ENCODE assay signal across 26 cellular contexts in the genomic region with DNA sequence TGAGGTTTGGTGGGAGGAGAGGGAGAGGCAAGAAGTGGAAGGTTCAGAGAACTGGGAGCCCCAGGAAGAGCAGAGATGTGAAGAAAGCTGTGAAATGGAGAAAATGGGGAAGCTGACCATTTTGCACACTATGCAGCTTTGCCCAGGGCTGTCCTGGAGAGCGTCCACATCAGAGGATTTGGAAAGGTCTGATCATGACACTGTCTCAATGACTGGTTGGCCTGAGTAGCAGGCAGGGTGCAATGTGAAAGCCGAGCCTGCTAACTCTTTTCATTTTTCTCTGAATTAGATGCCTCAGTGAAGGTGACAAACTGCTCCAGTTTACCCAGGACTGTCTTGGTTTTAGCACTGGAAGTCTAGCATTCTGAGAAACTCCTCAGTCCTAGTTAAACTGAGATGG.
DNase-seq lines count a peak whose midpoint lies in the region; ATAC-seq and TF ChIP-seq lines count a peak whose summit lies in the region.
"Had no signal": no experiment of that assay in that cellular context is flagged by ENCODE, and none has a peak within 500 bp of the region (broad histone marks: within the 10 kb centered on the region; RNA-seq: fewer than 3 reads in every experiment).

No MANE protein-coding gene starts in this region.

- H3K9me3 Mint-ChIP-seq in activated CD4-positive, alpha-beta T cell treated with anti-CD3 and anti-CD28 coated beads for 36 hours (ENCODE audit: low read depth) = no peaks in the 10 kb centered on the region
- H3K9me3 Mint-ChIP-seq in activated T-helper 2 cell treated with anti-CD3 and anti-CD28 coated beads, Interferon-gamma antibody, Interleukin-2, Interleukin-4, amounts not matched to agents 10 μg/mL and 5 μg/mL and 100 μg/mL, durations not matched to agents 14 hours and 24 hours and 36 hours = no peaks in the 10 kb centered on the region
- H3K9me3 Mint-ChIP-seq: CD8-positive, alpha-beta memory T cell; HFFc6 had no signal

- CTCF ChIA-PET in activated CD4-positive, alpha-beta T cell treated with anti-CD3 and anti-CD28 coated beads for 36 hours (lab: Charles Lee) = interaction anchor here (1.5 kb wide), 1 partner anchor 80 kb away, joined by 7 read pairs; no protein-coding TSS in a partner anchor
- CTCF ChIA-PET in SK-N-SH (lab: Yijun Ruan, JAX) = no interaction called here

- H3K4me3 Mint-ChIP-seq in activated CD4-positive, alpha-beta T cell treated with anti-CD3 and anti-CD28 coated beads for 36 hours = no peak overlapping the region
- H3K4me3 Mint-ChIP-seq in activated T-helper 2 cell treated with anti-CD3 and anti-CD28 coated beads, Interferon-gamma antibody, Interleukin-2, Interleukin-4, amounts not matched to agents 10 μg/mL and 5 μg/mL and 100 μg/mL, durations not matched to agents 14 hours and 24 hours and 36 hours (ENCODE audit: low read depth) = no peak overlapping the region
- H3K4me3 Mint-ChIP-seq: CD8-positive, alpha-beta memory T cell; H9; HFFc6 had no signal

- H3K9me2 ChIP-seq in SK-N-SH = no peaks in the 10 kb centered on the region

- POLR2A ChIA-PET in activated CD4-positive, alpha-beta T cell treated with anti-CD3 and anti-CD28 coated beads for 36 hours (lab: Charles Lee) = no interaction called here
- POLR2A ChIA-PET in SK-N-SH (lab: Yijun Ruan, JAX) = no interaction called here

- peaks cover 23% of the 10 kb centered on the region for H3K4me1 Mint-ChIP-seq in activated CD4-positive, alpha-beta T cell treated with anti-CD3 and anti-CD28 coated beads for 36 hours
- peaks cover 24% of the 10 kb centered on the region for H3K4me1 Mint-ChIP-seq in activated T-helper 2 cell treated with anti-CD3 and anti-CD28 coated beads, Interferon-gamma antibody, Interleukin-2, Interleukin-4, amounts not matched to agents 10 μg/mL and 5 μg/mL and 100 μg/mL, durations not matched to agents 14 hours and 24 hours and 36 hours (ENCODE audit: low read depth)
- H3K4me1 Mint-ChIP-seq: CD8-positive, alpha-beta memory T cell had no signal

- no peak for DNase-seq in activated CD4-positive, alpha-beta T cell treated with anti-CD3 and anti-CD28 coated beads for 36 hours
- DNase-seq in activated CD4-positive, alpha-beta T cell treated with anti-CD3 and anti-CD28 coated beads, Interleukin-2, amount 50 U/mL, for 48 hours = no peak
- DNase-seq in AG20443 (ENCODE audit: low spot score) = peak; percentile 10
- no peak for DNase-seq in activated T-helper 2 cell treated with anti-CD3 and anti-CD28 coated beads, Interferon-gamma antibody, Interleukin-2, Interleukin-4, amounts not matched to agents 10 μg/mL and 5 μg/mL and 100 μg/mL, durations not matched to agents 14 hours and 24 hours and 36 hours (ENCODE audit: low spot score)
- DNase-seq in medulla oblongata (ENCODE audit: extremely low spot score) = peak; percentile 1
- DNase-seq in SK-N-SH = no peak
- DNase-seq: AML-193; CD8-positive, alpha-beta memory T cell; DMS53; GF-D8; HFFc6; MM.1S; NCI-H1048; NCI-H1417 treated with DMSO at 0.1 percent for 48 hours; NCI-H187; NCI-H446; NCI-H526; OCI-M1; Right ventricle myocardium superior had no signal

- H3K27ac Mint-ChIP-seq in activated CD4-positive, alpha-beta T cell treated with anti-CD3 and anti-CD28 coated beads for 36 hours = peak overlapping the region; percentile 65
- peak overlapping the region; percentile 70 for H3K27ac Mint-ChIP-seq in activated T-helper 2 cell treated with anti-CD3 and anti-CD28 coated beads, Interferon-gamma antibody, Interleukin-2, Interleukin-4, amounts not matched to agents 10 μg/mL and 5 μg/mL and 100 μg/mL, durations not matched to agents 14 hours and 24 hours and 36 hours
- H3K27ac Mint-ChIP-seq: CD8-positive, alpha-beta memory T cell; H9; HFFc6 had no signal

- H3K4me1 ChIP-seq in SK-N-SH (ENCODE audit: control insufficient read depth in 1 of 2, insufficient read depth in 2 of 2, low read depth in 1 of 2, low read length in 1 of 2) = no peaks in the 10 kb centered on the region; a peak in 1 of 4 replicates

- no peak overlapping the region for H3K27ac ChIP-seq in SK-N-SH (ENCODE audit: low read depth in 2 of 2, low read length in 1 of 2)
- H3K27ac ChIP-seq: 22Rv1, C4-2B had no signal

- no peak for TF ChIP-seq CTCF in SK-N-SH (IDR thresholded peaks at IDR 0.05)

- no peak for TF ChIP-seq EP300 in SK-N-SH (IDR thresholded peaks at IDR 0.05; ENCODE audit: borderline replicate concordance in 1 of 2, low read depth in 1 of 2, low read length in 1 of 2)

- H3K36me3 ChIP-seq in SK-N-SH (replicated peaks in 1 of 2; ENCODE audit: control insufficient read depth in 1 of 2, insufficient read depth in 2 of 2, low read length in 1 of 2) = no peaks in the 10 kb centered on the region

- H3K36me3 Mint-ChIP-seq in activated CD4-positive, alpha-beta T cell treated with anti-CD3 and anti-CD28 coated beads for 36 hours (ENCODE audit: low read depth) = no peaks in the 10 kb centered on the region
- H3K36me3 Mint-ChIP-seq in activated T-helper 2 cell treated with anti-CD3 and anti-CD28 coated beads, Interferon-gamma antibody, Interleukin-2, Interleukin-4, amounts not matched to agents 10 μg/mL and 5 μg/mL and 100 μg/mL, durations not matched to agents 14 hours and 24 hours and 36 hours (ENCODE audit: low read depth) = no peaks in the 10 kb centered on the region
- H3K36me3 Mint-ChIP-seq: CD8-positive, alpha-beta memory T cell had no signal

- TF ChIP-seq RAD21 in SK-N-SH (IDR thresholded peaks at IDR 0.05; ENCODE audit: low read length) = no peak

- no peak overlapping the region for H2AFZ ChIP-seq in SK-N-SH (ENCODE audit: low read depth)

- H3K9ac ChIP-seq in SK-N-SH = no peak overlapping the region

- WGBS in SK-N-SH (ENCODE audit: low lambda C conversion rate) = 36% methylated on average over 2 of the region's 2 CpGs

- no peaks in the 10 kb centered on the region for H3K9me3 ChIP-seq in SK-N-SH

- intact Hi-C loops in activated CD4-positive, alpha-beta T cell treated with anti-CD3 and anti-CD28 coated beads for 36 hours (cut with DNase I, micrococcal nuclease) = loop anchor here in 1 of 2 experiments (1.0 to 5.0 kb wide), 3 partner anchors 24 to 370 kb away; no protein-coding TSS in a partner anchor
- intact Hi-C loops in activated T-helper 2 cell treated with anti-CD3 and anti-CD28 coated beads, Interferon-gamma antibody, Interleukin-2, Interleukin-4, amounts not matched to agents 10 μg/mL and 5 μg/mL and 100 μg/mL, durations not matched to agents 14 hours and 24 hours and 36 hours (cut with micrococcal nuclease) = loop anchor here (2.0 to 5.0 kb wide), 4 partner anchors 80 to 1330 kb away; no protein-coding TSS in a partner anchor

- no peaks in the 10 kb centered on the region for H3K79me2 ChIP-seq in SK-N-SH (ENCODE audit: insufficient read depth)

- H4K20me1 ChIP-seq in SK-N-SH (ENCODE audit: insufficient read depth) = no peaks in the 10 kb centered on the region

- no peak overlapping the region for H3K4me2 ChIP-seq in SK-N-SH

- no peak overlapping the region for H3K4me3 ChIP-seq in SK-N-SH (ENCODE audit: low read depth in 2 of 2, low read length in 1 of 2)
- H3K4me3 ChIP-seq: K562 had no signal

- no peaks in the 10 kb centered on the region for H3K27me3 ChIP-seq in SK-N-SH (ENCODE audit: insufficient read depth)

- ATAC-seq in activated CD4-positive, alpha-beta T cell treated with anti-CD3 and anti-CD28 coated beads for 36 hours = no peak
- ATAC-seq in GM21423 (IDR thresholded peaks at IDR 0.05; ENCODE audit: unreplicated experiment) (no peak), HG02588 (IDR thresholded peaks at IDR 0.05; ENCODE audit: unreplicated experiment) (no peak)
- ATAC-seq: HepG2, K562 had no signal

- no peaks in the 10 kb centered on the region for H3F3A ChIP-seq in SK-N-SH (replicated peaks; ENCODE audit: insufficient read depth)

- H3K27me3 Mint-ChIP-seq in activated CD4-positive, alpha-beta T cell treated with anti-CD3 and anti-CD28 coated beads for 36 hours = peaks cover 6% of the 10 kb centered on the region
- H3K27me3 Mint-ChIP-seq in activated T-helper 2 cell treated with anti-CD3 and anti-CD28 coated beads, Interferon-gamma antibody, Interleukin-2, Interleukin-4, amounts not matched to agents 10 μg/mL and 5 μg/mL and 100 μg/mL, durations not matched to agents 14 hours and 24 hours and 36 hours (ENCODE audit: low read depth) = no peaks in the 10 kb centered on the region

TF ChIP-seq in SK-N-SH, 30 proteins besides CTCF, POLR2A, EP300 and RAD21:
- TF ChIP-seq ELF1 (IDR thresholded peaks at IDR 0.05) (no peak), EZH2phosphoT487 (IDR thresholded peaks at IDR 0.05; ENCODE audit: borderline replicate concordance, low read depth) (no peak), JUND (IDR thresholded peaks at IDR 0.05) (no peak), RXRA (IDR thresholded peaks at IDR 0.05; ENCODE audit: borderline replicate concordance, low read depth) (no peak), CHD2 (IDR thresholded peaks at IDR 0.05; ENCODE audit: low read length, partially characterized antibody) (no peak), GABPA (IDR thresholded peaks at IDR 0.05; ENCODE audit: low read depth) (no peak), RCOR1 (IDR thresholded peaks at IDR 0.05; ENCODE audit: low read length) (no peak), TCF12 (IDR thresholded peaks at IDR 0.05) (no peak), NFIC (IDR thresholded peaks at IDR 0.05; ENCODE audit: borderline replicate concordance) (no peak), YY1 (IDR thresholded peaks at IDR 0.05; ENCODE audit: low read depth) (no peak)
- TF ChIP-seq, protein P1, sequence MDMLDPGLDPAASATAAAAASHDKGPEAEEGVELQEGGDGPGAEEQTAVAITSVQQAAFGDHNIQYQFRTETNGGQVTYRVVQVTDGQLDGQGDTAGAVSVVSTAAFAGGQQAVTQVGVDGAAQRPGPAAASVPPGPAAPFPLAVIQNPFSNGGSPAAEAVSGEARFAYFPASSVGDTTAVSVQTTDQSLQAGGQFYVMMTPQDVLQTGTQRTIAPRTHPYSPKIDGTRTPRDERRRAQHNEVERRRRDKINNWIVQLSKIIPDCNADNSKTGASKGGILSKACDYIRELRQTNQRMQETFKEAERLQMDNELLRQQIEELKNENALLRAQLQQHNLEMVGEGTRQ (IDR thresholded peaks at IDR 0.05; ENCODE audit: borderline replicate concordance, low read depth, low read length) = no peak
- TF ChIP-seq, protein P2, sequence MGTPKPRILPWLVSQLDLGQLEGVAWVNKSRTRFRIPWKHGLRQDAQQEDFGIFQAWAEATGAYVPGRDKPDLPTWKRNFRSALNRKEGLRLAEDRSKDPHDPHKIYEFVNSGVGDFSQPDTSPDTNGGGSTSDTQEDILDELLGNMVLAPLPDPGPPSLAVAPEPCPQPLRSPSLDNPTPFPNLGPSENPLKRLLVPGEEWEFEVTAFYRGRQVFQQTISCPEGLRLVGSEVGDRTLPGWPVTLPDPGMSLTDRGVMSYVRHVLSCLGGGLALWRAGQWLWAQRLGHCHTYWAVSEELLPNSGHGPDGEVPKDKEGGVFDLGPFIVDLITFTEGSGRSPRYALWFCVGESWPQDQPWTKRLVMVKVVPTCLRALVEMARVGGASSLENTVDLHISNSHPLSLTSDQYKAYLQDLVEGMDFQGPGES (IDR thresholded peaks at IDR 0.05; ENCODE audit: low read depth, low read length) = no peak

Comparison
In these comparisons a context has a peak if more than half of its experiments do, and no peak if none do; other contexts are left out.
1. DNase-seq: peak in AG20443 (single experiment) and medulla oblongata (single experiment); none in activated CD4-positive, alpha-beta T cell treated with anti-CD3 and anti-CD28 coated beads for 36 hours (single experiment), activated CD4-positive, alpha-beta T cell treated with anti-CD3 and anti-CD28 coated beads, Interleukin-2, amount 50 U/mL, for 48 hours (0 of 2), activated T-helper 2 cell treated with anti-CD3 and anti-CD28 coated beads, Interferon-gamma antibody, Interleukin-2, Interleukin-4, amounts not matched to agents 10 μg/mL and 5 μg/mL and 100 μg/mL, durations not matched to agents 14 hours and 24 hours and 36 hours (single experiment) and SK-N-SH (single experiment).